ENCODE assay signal across 8 cellular contexts in genomic region chr4:15778191-15778741, GRCh38. TPM values are rescaled to one million over a fixed set of nuclear protein-coding genes. Genes with fewer than 3 reads are reported as not detected.
A peak's percentile ranks its signal among the peaks of the same experiment; 100 is the strongest.
DNase-seq lines count a peak whose midpoint lies in the region; ATAC-seq and TF ChIP-seq lines count a peak whose summit lies in the region.

Gene CD38, plus strand, starts transcription at chr4:15778328. Its CDS starts 87 bp downstream, at chr4:15778415.

- peak within 1 kb of the TSS; percentile 54 to 90 (median 62) for H3K4me3 ChIP-seq in heart left ventricle
- peak within 1 kb of the TSS; percentile 32 to 58 for H3K4me3 ChIP-seq in prostate gland

- no peaks in the 10 kb centered on the region for H3K9me3 Mint-ChIP-seq in activated T-cell treated with anti-CD3 and anti-CD28 coated beads, Interleukin-2, amount 50 U/mL, for 4 hours

- 4 to 13% (median 7%) methylated on average over 25 to 36 of the region's 36 CpGs for WGBS in heart left ventricle, 4 donors
- 4% methylated on average over 36 of the region's 36 CpGs for WGBS in prostate gland

- H3K36me3 ChIP-seq in heart left ventricle (no peaks in the 10 kb centered on the region), prostate gland (no peaks in the 10 kb centered on the region)

- H3K4me1 ChIP-seq in heart left ventricle: peaks cover 0 to 37% (median 7%) of the 10 kb centered on the region in 12 donors
- no peaks in the 10 kb centered on the region for H3K4me1 ChIP-seq in prostate gland (replicated peaks)

- H3K27ac ChIP-seq in heart left ventricle: peak within 1 kb of the TSS; percentile 17 to 79 (median 62)
- H3K27ac ChIP-seq in prostate gland: peak within 1 kb of the TSS; percentile 72 to 81

- H3K9me3 ChIP-seq in heart left ventricle (no peaks in the 10 kb centered on the region), prostate gland (no peaks in the 10 kb centered on the region)

- TF ChIP-seq CTCF in heart left ventricle (IDR thresholded peaks at IDR 0.05) (no peak), prostate gland (IDR thresholded peaks at IDR 0.05) (no peak)

- H3K4me1 Mint-ChIP-seq in activated T-cell treated with anti-CD3 and anti-CD28 coated beads, Interleukin-2, amount 50 U/mL, for 4 hours (ENCODE audit: low read depth): peaks cover 55% of the 10 kb centered on the region

- ATAC-seq in GM21447 (IDR thresholded peaks at IDR 0.05; ENCODE audit: unreplicated experiment) (peak; percentile 59), heart left ventricle (peak in 3 of 4 donors; percentile 55 to 70 (median 68))
- ATAC-seq in activated T-cell treated with anti-CD3 and anti-CD28 coated beads, Interleukin-2, amount 50 U/mL, for 4 hours: peak; percentile 76 to 77

- H3K4me3 Mint-ChIP-seq in activated T-cell treated with anti-CD3 and anti-CD28 coated beads, Interleukin-2, amount 50 U/mL, for 4 hours: peak within 1 kb of the TSS; percentile 88

- H3K27me3 ChIP-seq in heart left ventricle (no peaks in the 10 kb centered on the region), prostate gland (replicated peaks; ENCODE audit: insufficient read depth) (no peaks in the 10 kb centered on the region)

- DNase-seq in GDM1 (lab: John Stamatoyannopoulos, UW) (peak; percentile 41), HuH-7.5 (ENCODE audit: low spot score) (peak; percentile 44), heart left ventricle (peak; percentile 25 to 79 (median 46)), prostate gland (ENCODE audit: low spot score) (peak; percentile 26), kidney glomerular epithelial cell (lab: John Stamatoyannopoulos, UW) (no peak), NCI-H146 treated with DMSO at 0.1 percent for 48 hours (lab: John Stamatoyannopoulos, UW; ENCODE audit: unreplicated experiment) (no peak)
- DNase-seq in activated T-cell treated with anti-CD3 and anti-CD28 coated beads, Interleukin-2, amount 50 U/mL, for 4 hours: no peak

- peaks cover 3% of the 10 kb centered on the region for H3K27me3 Mint-ChIP-seq in activated T-cell treated with anti-CD3 and anti-CD28 coated beads, Interleukin-2, amount 50 U/mL, for 4 hours (ENCODE audit: low read depth)

- no peak for TF ChIP-seq POLR2A in heart left ventricle (IDR thresholded peaks at IDR 0.05)
- TF ChIP-seq POLR2A in prostate gland (IDR thresholded peaks at IDR 0.05): no peak

- peaks cover 13% of the 10 kb centered on the region for H3K36me3 Mint-ChIP-seq in activated T-cell treated with anti-CD3 and anti-CD28 coated beads, Interleukin-2, amount 50 U/mL, for 4 hours (ENCODE audit: insufficient read depth)

- intact Hi-C loops in heart left ventricle (cut with DNase I): loop anchor here in 1 of 10 donors (2.0 kb wide), 1 partner anchor 47 kb away; no protein-coding TSS in a partner anchor
- intact Hi-C loops in prostate gland (cut with DNase I): no loop called here

RNA-seq across cellular contexts. Expression of gene CD38, which starts in this region (rescaled TPM):
- total RNA-seq in activated T-cell treated with anti-CD3 and anti-CD28 coated beads, Interleukin-2, amount 50 U/mL, for 4 hours: 10 to 100 TPM; 15.7 to 23.5 (median 19.3) TPM
- total RNA-seq in heart left ventricle (10 to 100 TPM in 3 of 9 donors, 1 to 10 TPM in 6; 1.0 to 12.4 (median 3.0) TPM), prostate gland (1 to 10 TPM; 4.6 to 9.9 TPM)
- 1 to 10 TPM; 1.8 to 2.1 TPM for polyA plus RNA-seq in heart left ventricle

Comparison
In these comparisons a context has a peak if more than half of its experiments do, and no peak if none do; other contexts are left out.
1. DNase-seq: peak in GDM1 (single experiment), HuH-7.5 (single experiment), heart left ventricle (5 of 5) and prostate gland (single experiment); none in activated T-cell treated with anti-CD3 and anti-CD28 coated beads, Interleukin-2, amount 50 U/mL, for 4 hours (single experiment), kidney glomerular epithelial cell (single experiment) and NCI-H146 treated with DMSO at 0.1 percent for 48 hours (single experiment).
2. Peak in every context shown above with its lines, with median percentiles within 50 percentile points of each other: ATAC-seq.